16 cellular contexts compared by ENCODE assay signal in genomic region chr7:148727501-148728278, GRCh38. TPM values are rescaled to one million over a fixed set of nuclear protein-coding genes. Genes with fewer than 3 reads are reported as not detected.
DNase-seq lines count a peak whose midpoint lies in the region; ATAC-seq and TF ChIP-seq lines count a peak whose summit lies in the region.
"Had no signal": no experiment of that assay in that cellular context is flagged by ENCODE, and none has a peak within 500 bp of the region (broad histone marks: within the 10 kb centered on the region; RNA-seq: fewer than 3 reads in every experiment).

No MANE protein-coding gene starts in this region.

- TF ChIP-seq EP300 in suprapubic skin (IDR thresholded peaks at IDR 0.05) = no peak

- TF ChIP-seq POLR2A in suprapubic skin (IDR thresholded peaks at IDR 0.05) = no peak

- H3K4me3 Mint-ChIP-seq in activated naive CD4-positive, alpha-beta T cell treated with anti-CD3 and anti-CD28 coated beads for 36 hours = no peak overlapping the region
- no peak overlapping the region for H3K4me3 Mint-ChIP-seq in activated naive CD4-positive, alpha-beta T cell treated with anti-CD3 and anti-CD28 coated beads, Interleukin-2, amount 10 ng/mL, durations not matched to agents 7 days and 5 days
- peak overlapping the region; percentile 5 to 42 for H3K4me3 Mint-ChIP-seq in effector memory CD8-positive, alpha-beta T cell
- no peak overlapping the region for H3K4me3 Mint-ChIP-seq in stimulated activated naive B cell treated with anti-CD40 and anti-IgM and Interleukin-4, amounts not matched to agents 10 μg/mL and 1 μg/mL and 100 μg/mL, for 72 hours

- peaks cover 100% of the 10 kb centered on the region for H3K79me2 ChIP-seq in KMS-11 (ENCODE audit: insufficient read depth, low read depth)

- no peak overlapping the region for H2AFZ ChIP-seq in KMS-11 (ENCODE audit: low read depth)

- DNase-seq in activated naive CD4-positive, alpha-beta T cell treated with anti-CD3 and anti-CD28 coated beads for 36 hours = peak; percentile 83
- DNase-seq in activated naive CD4-positive, alpha-beta T cell treated with anti-CD3 and anti-CD28 coated beads, Interleukin-2, amount 10 ng/mL, durations not matched to agents 7 days and 5 days = no peak
- DNase-seq in effector memory CD8-positive, alpha-beta T cell = no peak
- DNase-seq in stimulated activated naive B cell treated with anti-CD40 and anti-IgM and Interleukin-4, amounts not matched to agents 10 μg/mL and 1 μg/mL and 100 μg/mL, for 72 hours = no peak
- DNase-seq in H7 (no peak), suprapubic skin (ENCODE audit: low spot score in 2 of 2) (no peak)
- DNase-seq: DMS 273 treated with DMSO at 0.1 percent for 48 hours; effector CD4-positive, alpha-beta T cell; NCI-H2171 treated with DMSO at 0.1 percent for 48 hours; psoas muscle; upper lobe of right lung had no signal

- no peaks in the 10 kb centered on the region for H3K9me3 Mint-ChIP-seq in activated naive CD4-positive, alpha-beta T cell treated with anti-CD3 and anti-CD28 coated beads for 36 hours
- H3K9me3 Mint-ChIP-seq in activated naive CD4-positive, alpha-beta T cell treated with anti-CD3 and anti-CD28 coated beads, Interleukin-2, amount 10 ng/mL, durations not matched to agents 7 days and 5 days = no peaks in the 10 kb centered on the region
- H3K9me3 Mint-ChIP-seq in effector memory CD8-positive, alpha-beta T cell = no peaks in the 10 kb centered on the region
- no peaks in the 10 kb centered on the region for H3K9me3 Mint-ChIP-seq in stimulated activated naive B cell treated with anti-CD40 and anti-IgM and Interleukin-4, amounts not matched to agents 10 μg/mL and 1 μg/mL and 100 μg/mL, for 72 hours

- H3K4me1 ChIP-seq in KMS-11 (ENCODE audit: low read depth, poor library complexity, severe bottlenecking) = peaks cover 88% of the 10 kb centered on the region
- peaks cover 27% of the 10 kb centered on the region for H3K4me1 ChIP-seq in suprapubic skin

- TF ChIP-seq CTCF in KMS-11 (conservative IDR thresholded peaks at IDR 0.05; ENCODE audit: low read depth, low read length) (no peak), suprapubic skin (IDR thresholded peaks at IDR 0.05) (no peak)

- H3K36me3 ChIP-seq in KMS-11 (ENCODE audit: insufficient read depth) = peaks cover 11% of the 10 kb centered on the region; the same call in 1 of the 2 replicates
- peaks cover 4% of the 10 kb centered on the region for H3K36me3 ChIP-seq in H7 (replicated peaks; ENCODE audit: control insufficient read depth, insufficient read depth, low read length)
- peaks cover 23% of the 10 kb centered on the region for H3K36me3 ChIP-seq in suprapubic skin
- H3K36me3 ChIP-seq: breast epithelium had no signal

- H3K4me3 ChIP-seq in KMS-11 (IDR thresholded peaks at IDR 0.05; ENCODE audit: insufficient read depth, low read depth, low read length) = no peak overlapping the region
- no peak overlapping the region for H3K4me3 ChIP-seq in H7 (ENCODE audit: insufficient read depth, low read depth, low read length)
- H3K4me3 ChIP-seq in suprapubic skin = no peak overlapping the region
- H3K4me3 ChIP-seq: breast epithelium, psoas muscle, SJSA1, upper lobe of right lung had no signal

- WGBS in suprapubic skin = 79% methylated on average over 11 of the region's 11 CpGs

- H3K27ac ChIP-seq in KMS-11 (no peak overlapping the region), suprapubic skin (no peak overlapping the region)
- H3K27ac ChIP-seq: breast epithelium, psoas muscle, SJSA1, upper lobe of right lung, VCaP had no signal

- no peaks in the 10 kb centered on the region for H3K27me3 Mint-ChIP-seq in activated naive CD4-positive, alpha-beta T cell treated with anti-CD3 and anti-CD28 coated beads for 36 hours (ENCODE audit: low read depth)
- H3K27me3 Mint-ChIP-seq in activated naive CD4-positive, alpha-beta T cell treated with anti-CD3 and anti-CD28 coated beads, Interleukin-2, amount 10 ng/mL, durations not matched to agents 7 days and 5 days = no peaks in the 10 kb centered on the region
- no peaks in the 10 kb centered on the region for H3K27me3 Mint-ChIP-seq in effector memory CD8-positive, alpha-beta T cell
- H3K27me3 Mint-ChIP-seq in stimulated activated naive B cell treated with anti-CD40 and anti-IgM and Interleukin-4, amounts not matched to agents 10 μg/mL and 1 μg/mL and 100 μg/mL, for 72 hours = no peaks in the 10 kb centered on the region

- intact Hi-C loops in activated naive CD4-positive, alpha-beta T cell treated with anti-CD3 and anti-CD28 coated beads for 36 hours (cut with micrococcal nuclease) = loop anchor here (1.0 to 2.0 kb wide), 5 partner anchors 30 to 220 kb away; no protein-coding TSS in a partner anchor

- peaks cover 66% of the 10 kb centered on the region for H3K4me1 Mint-ChIP-seq in activated naive CD4-positive, alpha-beta T cell treated with anti-CD3 and anti-CD28 coated beads for 36 hours (ENCODE audit: low read depth)
- peaks cover 47% of the 10 kb centered on the region for H3K4me1 Mint-ChIP-seq in activated naive CD4-positive, alpha-beta T cell treated with anti-CD3 and anti-CD28 coated beads, Interleukin-2, amount 10 ng/mL, durations not matched to agents 7 days and 5 days
- peaks cover 49 to 61% of the 10 kb centered on the region in 2 donors for H3K4me1 Mint-ChIP-seq in effector memory CD8-positive, alpha-beta T cell (ENCODE audit: low read depth in 2 of 2)
- peaks cover 39 to 54% of the 10 kb centered on the region in 2 donors for H3K4me1 Mint-ChIP-seq in stimulated activated naive B cell treated with anti-CD40 and anti-IgM and Interleukin-4, amounts not matched to agents 10 μg/mL and 1 μg/mL and 100 μg/mL, for 72 hours

- no peaks in the 10 kb centered on the region for H3K9me3 ChIP-seq in suprapubic skin
- H3K9me3 ChIP-seq: breast epithelium, psoas muscle, SJSA1, upper lobe of right lung had no signal

- H3K36me3 Mint-ChIP-seq in activated naive CD4-positive, alpha-beta T cell treated with anti-CD3 and anti-CD28 coated beads for 36 hours (ENCODE audit: low read depth) = peaks cover 21% of the 10 kb centered on the region
- peaks cover 18% of the 10 kb centered on the region for H3K36me3 Mint-ChIP-seq in activated naive CD4-positive, alpha-beta T cell treated with anti-CD3 and anti-CD28 coated beads, Interleukin-2, amount 10 ng/mL, durations not matched to agents 7 days and 5 days
- H3K36me3 Mint-ChIP-seq in effector memory CD8-positive, alpha-beta T cell (ENCODE audit: insufficient read depth) = peaks cover 31% of the 10 kb centered on the region
- H3K36me3 Mint-ChIP-seq in stimulated activated naive B cell treated with anti-CD40 and anti-IgM and Interleukin-4, amounts not matched to agents 10 μg/mL and 1 μg/mL and 100 μg/mL, for 72 hours = peaks cover 16 to 27% of the 10 kb centered on the region in 2 donors

- peak overlapping the region; percentile 64 for H3K27ac Mint-ChIP-seq in activated naive CD4-positive, alpha-beta T cell treated with anti-CD3 and anti-CD28 coated beads for 36 hours
- no peak overlapping the region for H3K27ac Mint-ChIP-seq in activated naive CD4-positive, alpha-beta T cell treated with anti-CD3 and anti-CD28 coated beads, Interleukin-2, amount 10 ng/mL, durations not matched to agents 7 days and 5 days
- H3K27ac Mint-ChIP-seq in effector memory CD8-positive, alpha-beta T cell = peak overlapping the region; percentile 9 to 28
- peak overlapping the region; percentile 82 for H3K27ac Mint-ChIP-seq in stimulated activated naive B cell treated with anti-CD40 and anti-IgM and Interleukin-4, amounts not matched to agents 10 μg/mL and 1 μg/mL and 100 μg/mL, for 72 hours

- peaks cover 86% of the 10 kb centered on the region for H4K20me1 ChIP-seq in KMS-11 (ENCODE audit: insufficient read depth)

- no peak overlapping the region for H3K9ac ChIP-seq in KMS-11

- CTCF ChIA-PET in activated naive CD4-positive, alpha-beta T cell treated with anti-CD3 and anti-CD28 coated beads for 36 hours (lab: Charles Lee) = no interaction called here
- CTCF ChIA-PET in activated naive CD4-positive, alpha-beta T cell treated with anti-CD3 and anti-CD28 coated beads, Interleukin-2, amount 10 ng/mL, durations not matched to agents 7 days and 5 days (lab: Charles Lee) = no interaction called here

- peak overlapping the region; percentile 56 for H3K4me2 ChIP-seq in KMS-11

- peak; percentile 39 for ATAC-seq in effector memory CD8-positive, alpha-beta T cell (replicated peaks)
- peak; percentile 64 to 82 for ATAC-seq in stimulated activated naive B cell treated with anti-CD40 and anti-IgM and Interleukin-4, amounts not matched to agents 10 μg/mL and 1 μg/mL and 100 μg/mL, for 72 hours (replicated peaks)
- no peak for ATAC-seq in HG02588 (IDR thresholded peaks at IDR 0.05; ENCODE audit: unreplicated experiment)
- ATAC-seq: upper lobe of right lung had no signal

- H3K27me3 ChIP-seq in KMS-11 (ENCODE audit: insufficient read depth, low read depth) (no peaks in the 10 kb centered on the region), H7 (ENCODE audit: control insufficient read depth, insufficient read depth, low read length) (no peaks in the 10 kb centered on the region), suprapubic skin (no peaks in the 10 kb centered on the region)
- H3K27me3 ChIP-seq: breast epithelium, SJSA1, upper lobe of right lung had no signal

RNA-seq across cellular contexts. Expression of gene CUL1, which starts 29.0 kb away (rescaled TPM):
- total RNA-seq in activated naive CD4-positive, alpha-beta T cell treated with anti-CD3 and anti-CD28 coated beads for 36 hours = 10 to 100 TPM; 59.6 to 62.2 TPM
- total RNA-seq in H7 (2014; rRNA removed; shearing (Covaris generic)) = 46.7 and 52.0 TPM in 2 replicates
- total RNA-seq in suprapubic skin = 10 to 100 TPM; 49.6 to 63.0 (median 56.6) TPM

Comparison
In these comparisons a context has a peak if more than half of its experiments do, and no peak if none do; other contexts are left out.
1. H3K4me3 Mint-ChIP-seq: peak in effector memory CD8-positive, alpha-beta T cell (2 of 2); none in activated naive CD4-positive, alpha-beta T cell treated with anti-CD3 and anti-CD28 coated beads for 36 hours (single experiment), activated naive CD4-positive, alpha-beta T cell treated with anti-CD3 and anti-CD28 coated beads, Interleukin-2, amount 10 ng/mL, durations not matched to agents 7 days and 5 days (single experiment) and stimulated activated naive B cell treated with anti-CD40 and anti-IgM and Interleukin-4, amounts not matched to agents 10 μg/mL and 1 μg/mL and 100 μg/mL, for 72 hours (0 of 2).